Comparison of ENCODE assay signal across 1 cellular context in the genomic region with DNA sequence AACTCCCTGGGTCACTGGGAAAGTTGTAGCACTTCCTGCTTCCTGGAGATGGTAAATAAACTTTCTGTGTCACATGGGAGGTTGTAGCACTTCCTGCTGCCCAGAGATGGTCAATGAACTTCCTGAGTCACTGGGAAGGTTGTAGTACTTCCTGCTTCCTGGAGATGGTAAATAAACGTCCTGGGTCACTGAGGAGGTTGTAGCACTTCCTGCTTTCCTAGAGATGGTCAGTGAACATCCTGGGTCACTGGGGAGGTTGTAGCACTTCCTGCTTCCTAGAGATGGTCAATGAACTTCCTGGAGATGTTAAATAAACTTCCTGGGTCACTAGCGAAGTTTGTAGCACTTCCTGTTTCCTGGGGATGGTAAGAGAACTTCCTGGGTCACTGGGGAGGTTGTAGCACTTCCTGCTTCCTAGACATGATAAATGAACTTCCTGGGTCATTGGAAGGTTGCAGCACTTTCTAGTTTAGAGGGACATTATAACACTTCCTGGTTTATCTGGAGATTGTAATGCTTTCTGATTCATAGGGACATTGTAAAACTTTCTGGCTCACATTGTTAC.
TF ChIP-seq lines count a peak whose summit lies in the region.

No MANE protein-coding gene starts in this region.

TF ChIP-seq in IMR-90, 13 proteins besides CTCF, POLR2A, EP300 and RAD21:
- TF ChIP-seq, protein P1, sequence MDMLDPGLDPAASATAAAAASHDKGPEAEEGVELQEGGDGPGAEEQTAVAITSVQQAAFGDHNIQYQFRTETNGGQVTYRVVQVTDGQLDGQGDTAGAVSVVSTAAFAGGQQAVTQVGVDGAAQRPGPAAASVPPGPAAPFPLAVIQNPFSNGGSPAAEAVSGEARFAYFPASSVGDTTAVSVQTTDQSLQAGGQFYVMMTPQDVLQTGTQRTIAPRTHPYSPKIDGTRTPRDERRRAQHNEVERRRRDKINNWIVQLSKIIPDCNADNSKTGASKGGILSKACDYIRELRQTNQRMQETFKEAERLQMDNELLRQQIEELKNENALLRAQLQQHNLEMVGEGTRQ (IDR thresholded peaks at IDR 0.05; ENCODE audit: low read depth, low read length), result no peak
- no peak for TF ChIP-seq RCOR1 (IDR thresholded peaks at IDR 0.05; ENCODE audit: insufficient replicate concordance, low read length)
